Comparison of ENCODE assay signal across 1 cellular context in the genomic region with DNA sequence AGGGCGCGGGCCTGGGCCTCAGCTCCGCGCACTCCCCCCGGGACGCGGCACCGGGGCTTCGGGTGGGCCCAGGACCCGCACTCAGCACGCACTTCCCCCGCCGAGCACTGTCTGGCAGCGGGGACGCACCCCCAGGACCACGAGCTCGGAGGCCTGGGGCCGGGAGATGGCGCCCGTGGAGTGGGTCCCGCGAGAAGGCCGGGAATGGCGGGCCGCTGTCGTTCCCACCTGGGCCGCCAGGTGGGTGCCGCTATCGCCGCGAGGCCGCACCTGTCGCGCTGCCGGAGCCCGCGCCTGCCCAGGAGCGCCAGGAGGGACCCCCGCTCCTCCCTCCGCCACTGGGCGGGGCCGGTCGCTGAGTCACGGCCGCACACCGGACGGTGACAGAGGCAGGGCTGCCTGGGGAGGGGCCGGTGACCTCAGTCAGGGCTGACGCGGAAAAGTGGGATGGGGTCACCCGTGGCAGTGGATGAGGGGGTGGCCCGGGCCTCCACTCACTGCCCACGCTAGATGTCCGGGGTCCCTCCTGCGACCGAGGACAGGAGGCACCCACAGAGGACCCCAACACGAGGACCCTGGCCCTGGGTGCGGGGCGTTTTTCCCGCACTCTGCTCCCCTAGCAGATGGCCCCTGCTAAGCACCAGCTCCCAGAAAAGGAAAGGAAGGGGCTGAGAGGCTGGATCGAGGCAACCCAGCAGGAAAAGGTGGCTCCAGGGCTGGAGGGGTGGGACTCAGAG.
TF ChIP-seq lines count a peak whose summit lies in the region.

No MANE protein-coding gene starts in this region.

TF ChIP-seq in K562, 482 proteins besides CTCF, POLR2A, EP300 and RAD21 (continued from another document and continues in another):
- TF ChIP-seq, protein P1, sequence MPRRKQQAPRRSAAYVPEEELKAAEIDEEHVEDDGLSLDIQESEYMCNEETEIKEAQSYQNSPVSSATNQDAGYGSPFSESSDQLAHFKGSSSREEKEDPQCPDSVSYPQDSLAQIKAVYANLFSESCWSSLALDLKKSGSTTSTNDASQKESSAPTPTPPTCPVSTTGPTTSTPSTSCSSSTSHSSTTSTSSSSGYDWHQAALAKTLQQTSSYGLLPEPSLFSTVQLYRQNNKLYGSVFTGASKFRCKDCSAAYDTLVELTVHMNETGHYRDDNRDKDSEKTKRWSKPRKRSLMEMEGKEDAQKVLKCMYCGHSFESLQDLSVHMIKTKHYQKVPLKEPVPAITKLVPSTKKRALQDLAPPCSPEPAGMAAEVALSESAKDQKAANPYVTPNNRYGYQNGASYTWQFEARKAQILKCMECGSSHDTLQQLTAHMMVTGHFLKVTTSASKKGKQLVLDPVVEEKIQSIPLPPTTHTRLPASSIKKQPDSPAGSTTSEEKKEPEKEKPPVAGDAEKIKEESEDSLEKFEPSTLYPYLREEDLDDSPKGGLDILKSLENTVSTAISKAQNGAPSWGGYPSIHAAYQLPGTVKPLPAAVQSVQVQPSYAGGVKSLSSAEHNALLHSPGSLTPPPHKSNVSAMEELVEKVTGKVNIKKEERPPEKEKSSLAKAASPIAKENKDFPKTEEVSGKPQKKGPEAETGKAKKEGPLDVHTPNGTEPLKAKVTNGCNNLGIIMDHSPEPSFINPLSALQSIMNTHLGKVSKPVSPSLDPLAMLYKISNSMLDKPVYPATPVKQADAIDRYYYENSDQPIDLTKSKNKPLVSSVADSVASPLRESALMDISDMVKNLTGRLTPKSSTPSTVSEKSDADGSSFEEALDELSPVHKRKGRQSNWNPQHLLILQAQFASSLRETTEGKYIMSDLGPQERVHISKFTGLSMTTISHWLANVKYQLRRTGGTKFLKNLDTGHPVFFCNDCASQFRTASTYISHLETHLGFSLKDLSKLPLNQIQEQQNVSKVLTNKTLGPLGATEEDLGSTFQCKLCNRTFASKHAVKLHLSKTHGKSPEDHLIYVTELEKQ (CRISPR knock-in tag; IDR thresholded peaks at IDR 0.05): no peak
- TF ChIP-seq CEBPB (tag; IDR thresholded peaks at IDR 0.05): no peak
- TF ChIP-seq PPARD (CRISPR knock-in tag; IDR thresholded peaks at IDR 0.05): no peak
- TF ChIP-seq ARNT (IDR thresholded peaks at IDR 0.05): no peak
- TF ChIP-seq, protein P2, sequence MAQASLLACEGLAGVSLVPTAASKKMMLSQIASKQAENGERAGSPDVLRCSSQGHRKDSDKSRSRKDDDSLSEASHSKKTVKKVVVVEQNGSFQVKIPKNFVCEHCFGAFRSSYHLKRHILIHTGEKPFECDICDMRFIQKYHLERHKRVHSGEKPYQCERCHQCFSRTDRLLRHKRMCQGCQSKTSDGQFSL (CRISPR knock-in tag; IDR thresholded peaks at IDR 0.05): no peak
- TF ChIP-seq, protein P2 (tag; IDR thresholded peaks at IDR 0.05): no peak
- TF ChIP-seq GABPA (tag; conservative IDR thresholded peaks at IDR 0.05; ENCODE audit: low read depth): no peak
- TF ChIP-seq ZNF717 (CRISPR knock-in tag; IDR thresholded peaks at IDR 0.05): no peak
- no peak for TF ChIP-seq KLF1 (tag; IDR thresholded peaks at IDR 0.05)
- TF ChIP-seq, protein P3, sequence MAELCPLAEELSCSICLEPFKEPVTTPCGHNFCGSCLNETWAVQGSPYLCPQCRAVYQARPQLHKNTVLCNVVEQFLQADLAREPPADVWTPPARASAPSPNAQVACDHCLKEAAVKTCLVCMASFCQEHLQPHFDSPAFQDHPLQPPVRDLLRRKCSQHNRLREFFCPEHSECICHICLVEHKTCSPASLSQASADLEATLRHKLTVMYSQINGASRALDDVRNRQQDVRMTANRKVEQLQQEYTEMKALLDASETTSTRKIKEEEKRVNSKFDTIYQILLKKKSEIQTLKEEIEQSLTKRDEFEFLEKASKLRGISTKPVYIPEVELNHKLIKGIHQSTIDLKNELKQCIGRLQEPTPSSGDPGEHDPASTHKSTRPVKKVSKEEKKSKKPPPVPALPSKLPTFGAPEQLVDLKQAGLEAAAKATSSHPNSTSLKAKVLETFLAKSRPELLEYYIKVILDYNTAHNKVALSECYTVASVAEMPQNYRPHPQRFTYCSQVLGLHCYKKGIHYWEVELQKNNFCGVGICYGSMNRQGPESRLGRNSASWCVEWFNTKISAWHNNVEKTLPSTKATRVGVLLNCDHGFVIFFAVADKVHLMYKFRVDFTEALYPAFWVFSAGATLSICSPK (IDR thresholded peaks at IDR 0.05; ENCODE audit: borderline replicate concordance): no peak
- TF ChIP-seq ZNF785 (CRISPR knock-in tag; IDR thresholded peaks at IDR 0.05): no peak
- peak; percentile 90 for TF ChIP-seq SAFB (IDR thresholded peaks at IDR 0.05; ENCODE audit: borderline replicate concordance, low read depth, low read length)
- TF ChIP-seq STAT5B (CRISPR knock-in tag; IDR thresholded peaks at IDR 0.05): no peak
- no peak for TF ChIP-seq HNRNPH1 (optimal IDR thresholded peaks at IDR 0.05; ENCODE audit: low read depth, low read length)
- TF ChIP-seq ZNF347 (CRISPR knock-in tag; IDR thresholded peaks at IDR 0.05; ENCODE audit: low read depth): no peak
- TF ChIP-seq, protein P4, sequence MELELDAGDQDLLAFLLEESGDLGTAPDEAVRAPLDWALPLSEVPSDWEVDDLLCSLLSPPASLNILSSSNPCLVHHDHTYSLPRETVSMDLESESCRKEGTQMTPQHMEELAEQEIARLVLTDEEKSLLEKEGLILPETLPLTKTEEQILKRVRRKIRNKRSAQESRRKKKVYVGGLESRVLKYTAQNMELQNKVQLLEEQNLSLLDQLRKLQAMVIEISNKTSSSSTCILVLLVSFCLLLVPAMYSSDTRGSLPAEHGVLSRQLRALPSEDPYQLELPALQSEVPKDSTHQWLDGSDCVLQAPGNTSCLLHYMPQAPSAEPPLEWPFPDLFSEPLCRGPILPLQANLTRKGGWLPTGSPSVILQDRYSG (tag; conservative IDR thresholded peaks at IDR 0.05; ENCODE audit: low read depth): no peak
- no peak for TF ChIP-seq ELF4 (CRISPR knock-in tag; IDR thresholded peaks at IDR 0.05)
- TF ChIP-seq MEIS2 (IDR thresholded peaks at IDR 0.05; ENCODE audit: partially characterized antibody): peak; percentile 48
- TF ChIP-seq CTBP1 (IDR thresholded peaks at IDR 0.05; ENCODE audit: borderline replicate concordance): peak; percentile 89
- no peak for TF ChIP-seq EHMT2 (IDR thresholded peaks at IDR 0.05)
- TF ChIP-seq MCM3 (IDR thresholded peaks at IDR 0.05): no peak
- TF ChIP-seq ZNF384 (IDR thresholded peaks at IDR 0.05; ENCODE audit: low read depth, low read length): no peak
- TF ChIP-seq, protein P5, sequence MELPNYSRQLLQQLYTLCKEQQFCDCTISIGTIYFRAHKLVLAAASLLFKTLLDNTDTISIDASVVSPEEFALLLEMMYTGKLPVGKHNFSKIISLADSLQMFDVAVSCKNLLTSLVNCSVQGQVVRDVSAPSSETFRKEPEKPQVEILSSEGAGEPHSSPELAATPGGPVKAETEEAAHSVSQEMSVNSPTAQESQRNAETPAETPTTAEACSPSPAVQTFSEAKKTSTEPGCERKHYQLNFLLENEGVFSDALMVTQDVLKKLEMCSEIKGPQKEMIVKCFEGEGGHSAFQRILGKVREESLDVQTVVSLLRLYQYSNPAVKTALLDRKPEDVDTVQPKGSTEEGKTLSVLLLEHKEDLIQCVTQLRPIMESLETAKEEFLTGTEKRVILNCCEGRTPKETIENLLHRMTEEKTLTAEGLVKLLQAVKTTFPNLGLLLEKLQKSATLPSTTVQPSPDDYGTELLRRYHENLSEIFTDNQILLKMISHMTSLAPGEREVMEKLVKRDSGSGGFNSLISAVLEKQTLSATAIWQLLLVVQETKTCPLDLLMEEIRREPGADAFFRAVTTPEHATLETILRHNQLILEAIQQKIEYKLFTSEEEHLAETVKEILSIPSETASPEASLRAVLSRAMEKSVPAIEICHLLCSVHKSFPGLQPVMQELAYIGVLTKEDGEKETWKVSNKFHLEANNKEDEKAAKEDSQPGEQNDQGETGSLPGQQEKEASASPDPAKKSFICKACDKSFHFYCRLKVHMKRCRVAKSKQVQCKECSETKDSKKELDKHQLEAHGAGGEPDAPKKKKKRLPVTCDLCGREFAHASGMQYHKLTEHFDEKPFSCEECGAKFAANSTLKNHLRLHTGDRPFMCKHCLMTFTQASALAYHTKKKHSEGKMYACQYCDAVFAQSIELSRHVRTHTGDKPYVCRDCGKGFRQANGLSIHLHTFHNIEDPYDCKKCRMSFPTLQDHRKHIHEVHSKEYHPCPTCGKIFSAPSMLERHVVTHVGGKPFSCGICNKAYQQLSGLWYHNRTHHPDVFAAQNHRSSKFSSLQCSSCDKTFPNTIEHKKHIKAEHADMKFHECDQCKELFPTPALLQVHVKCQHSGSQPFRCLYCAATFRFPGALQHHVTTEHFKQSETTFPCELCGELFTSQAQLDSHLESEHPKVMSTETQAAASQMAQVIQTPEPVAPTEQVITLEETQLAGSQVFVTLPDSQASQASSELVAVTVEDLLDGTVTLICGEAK (IDR thresholded peaks at IDR 0.05): peak; percentile 15; the same call in 1 of the 2 replicates
- TF ChIP-seq, protein P5 (CRISPR knock-in tag; IDR thresholded peaks at IDR 0.05): no peak
- TF ChIP-seq ZNF76 (CRISPR knock-in tag; IDR thresholded peaks at IDR 0.05; ENCODE audit: borderline replicate concordance): no peak
- TF ChIP-seq, protein P6, sequence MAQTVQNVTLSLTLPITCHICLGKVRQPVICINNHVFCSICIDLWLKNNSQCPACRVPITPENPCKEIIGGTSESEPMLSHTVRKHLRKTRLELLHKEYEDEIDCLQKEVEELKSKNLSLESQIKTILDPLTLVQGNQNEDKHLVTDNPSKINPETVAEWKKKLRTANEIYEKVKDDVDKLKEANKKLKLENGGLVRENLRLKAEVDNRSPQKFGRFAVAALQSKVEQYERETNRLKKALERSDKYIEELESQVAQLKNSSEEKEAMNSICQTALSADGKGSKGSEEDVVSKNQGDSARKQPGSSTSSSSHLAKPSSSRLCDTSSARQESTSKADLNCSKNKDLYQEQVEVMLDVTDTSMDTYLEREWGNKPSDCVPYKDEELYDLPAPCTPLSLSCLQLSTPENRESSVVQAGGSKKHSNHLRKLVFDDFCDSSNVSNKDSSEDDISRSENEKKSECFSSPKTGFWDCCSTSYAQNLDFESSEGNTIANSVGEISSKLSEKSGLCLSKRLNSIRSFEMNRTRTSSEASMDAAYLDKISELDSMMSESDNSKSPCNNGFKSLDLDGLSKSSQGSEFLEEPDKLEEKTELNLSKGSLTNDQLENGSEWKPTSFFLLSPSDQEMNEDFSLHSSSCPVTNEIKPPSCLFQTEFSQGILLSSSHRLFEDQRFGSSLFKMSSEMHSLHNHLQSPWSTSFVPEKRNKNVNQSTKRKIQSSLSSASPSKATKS (CRISPR knock-in tag; IDR thresholded peaks at IDR 0.05): no peak
- TF ChIP-seq BCOR (IDR thresholded peaks at IDR 0.05): no peak
